Comparison of ENCODE assay signal across 8 cellular contexts in genomic region chr13:73754727-73755292, GRCh38.
DNase-seq lines count a peak whose midpoint lies in the region; ATAC-seq and TF ChIP-seq lines count a peak whose summit lies in the region.

No MANE protein-coding gene starts in this region.

- no peak overlapping the region for H3K4me3 Mint-ChIP-seq in CD4-positive, alpha-beta T cell
- H3K4me3 Mint-ChIP-seq in activated CD8-positive, alpha-beta T cell treated with anti-CD3 and anti-CD28 coated beads, Interleukin-2, amount 10 ng/mL, durations not matched to agents 7 days and 5 days, result no peak overlapping the region

- peak; percentile 60 for ATAC-seq in CD4-positive, alpha-beta T cell (ENCODE audit: poor library complexity)
- ATAC-seq in GM18508 (IDR thresholded peaks at IDR 0.05; ENCODE audit: insufficient read depth, unreplicated experiment), result peak; percentile 78
- ATAC-seq in HG03097 (IDR thresholded peaks at IDR 0.05; ENCODE audit: low FRiP score, unreplicated experiment), result peak; percentile 60
- ATAC-seq in activated CD8-positive, alpha-beta T cell treated with anti-CD3 and anti-CD28 coated beads, Interleukin-2, amount 10 ng/mL, durations not matched to agents 7 days and 5 days, result peak; percentile 63
- peak; percentile 44 to 61 for ATAC-seq in left cardiac atrium
- peak; percentile 74 for ATAC-seq in sciatic nerve

- no peaks in the 10 kb centered on the region for H3K9me3 Mint-ChIP-seq in CD4-positive, alpha-beta T cell
- H3K9me3 Mint-ChIP-seq in activated CD8-positive, alpha-beta T cell treated with anti-CD3 and anti-CD28 coated beads, Interleukin-2, amount 10 ng/mL, durations not matched to agents 7 days and 5 days (ENCODE audit: insufficient read depth), result no peaks in the 10 kb centered on the region

- peak overlapping the region; percentile 21 for H3K27ac Mint-ChIP-seq in CD4-positive, alpha-beta T cell
- peak overlapping the region; percentile 58 for H3K27ac Mint-ChIP-seq in activated CD8-positive, alpha-beta T cell treated with anti-CD3 and anti-CD28 coated beads, Interleukin-2, amount 10 ng/mL, durations not matched to agents 7 days and 5 days

- H3K27me3 Mint-ChIP-seq in CD4-positive, alpha-beta T cell, result no peaks in the 10 kb centered on the region
- no peaks in the 10 kb centered on the region for H3K27me3 Mint-ChIP-seq in activated CD8-positive, alpha-beta T cell treated with anti-CD3 and anti-CD28 coated beads, Interleukin-2, amount 10 ng/mL, durations not matched to agents 7 days and 5 days (ENCODE audit: low read depth)

- TF ChIP-seq CTCF in CD4-positive, alpha-beta T cell (IDR thresholded peaks at IDR 0.05), result peak; percentile 86

- no peaks in the 10 kb centered on the region for H3K9me3 ChIP-seq in CD4-positive, alpha-beta T cell (ENCODE audit: control insufficient read depth, low read length)

- peak in 3 of 10 experiments; percentile 4 to 23 (median 12) for DNase-seq in CD4-positive, alpha-beta T cell
- DNase-seq in NCI-H2171 treated with DMSO at 0.1 percent for 48 hours (lab: John Stamatoyannopoulos, UW) (peak; percentile 78), left cardiac atrium (no peak), sciatic nerve (ENCODE audit: low spot score) (no peak), ecto neural progenitor cell (ENCODE audit: low spot score) (no peak)
- DNase-seq in activated CD8-positive, alpha-beta T cell treated with anti-CD3 and anti-CD28 coated beads, Interleukin-2, amount 10 ng/mL, durations not matched to agents 7 days and 5 days, result peak; percentile 47

- intact Hi-C loops in CD4-positive, alpha-beta T cell (cut with DNase I, micrococcal nuclease), result loop anchor here (1.0 to 10.0 kb wide), 9 partner anchors 11 to 1467 kb away; partner anchors contain the start of gene KLF12 (in 1 of the 2)
- intact Hi-C loops in left cardiac atrium (cut with DNase I), result loop anchor here in 1 of 2 donors (2.0 to 10.0 kb wide), 3 partner anchors 534 to 1500 kb away; no protein-coding TSS in a partner anchor
- intact Hi-C loops in sciatic nerve (cut with DNase I), result no loop called here

- POLR2A ChIA-PET in CD4-positive, alpha-beta T cell (lab: Charles Lee), result interaction anchor here (0.7 to 3.9 kb wide), 3 partner anchors 11 to 532 kb away, joined by 3 to 31 read pairs (median 14); no protein-coding TSS in a partner anchor
- POLR2A ChIA-PET in activated CD8-positive, alpha-beta T cell treated with anti-CD3 and anti-CD28 coated beads, Interleukin-2, amount 10 ng/mL, durations not matched to agents 7 days and 5 days (lab: Charles Lee), result no interaction called here

- CTCF ChIA-PET in CD4-positive, alpha-beta T cell (lab: Charles Lee), result interaction anchor here (1.2 to 1.9 kb wide), 2 partner anchors 9 to 312 kb away, joined by 3 to 4 read pairs; no protein-coding TSS in a partner anchor
- CTCF ChIA-PET in activated CD8-positive, alpha-beta T cell treated with anti-CD3 and anti-CD28 coated beads, Interleukin-2, amount 10 ng/mL, durations not matched to agents 7 days and 5 days (lab: Charles Lee), result interaction anchor here (0.6 to 4.2 kb wide), 8 partner anchors 9 to 533 kb away, joined by 3 to 38 read pairs (median 4); no protein-coding TSS in a partner anchor

- peaks cover 62% of the 10 kb centered on the region for H3K4me1 Mint-ChIP-seq in CD4-positive, alpha-beta T cell (ENCODE audit: low read depth)
- H3K4me1 Mint-ChIP-seq in activated CD8-positive, alpha-beta T cell treated with anti-CD3 and anti-CD28 coated beads, Interleukin-2, amount 10 ng/mL, durations not matched to agents 7 days and 5 days (ENCODE audit: low read depth), result peaks cover 14% of the 10 kb centered on the region

- peaks cover 58% of the 10 kb centered on the region for H3K36me3 Mint-ChIP-seq in CD4-positive, alpha-beta T cell (ENCODE audit: low read depth)
- H3K36me3 Mint-ChIP-seq in activated CD8-positive, alpha-beta T cell treated with anti-CD3 and anti-CD28 coated beads, Interleukin-2, amount 10 ng/mL, durations not matched to agents 7 days and 5 days (ENCODE audit: low read depth), result peaks cover 9% of the 10 kb centered on the region

- H3K27ac ChIP-seq in CD4-positive, alpha-beta T cell (ENCODE audit: low read depth, low read length), result no peak overlapping the region

- no peaks in the 10 kb centered on the region for H3K27me3 ChIP-seq in CD4-positive, alpha-beta T cell (ENCODE audit: control insufficient read depth, insufficient read depth, low read length)

Comparison
In these comparisons a context has a peak if more than half of its experiments do, and no peak if none do; other contexts are left out.
1. DNase-seq: peak in NCI-H2171 treated with DMSO at 0.1 percent for 48 hours (single experiment) and activated CD8-positive, alpha-beta T cell treated with anti-CD3 and anti-CD28 coated beads, Interleukin-2, amount 10 ng/mL, durations not matched to agents 7 days and 5 days (single experiment); none in left cardiac atrium (single experiment), sciatic nerve (single experiment) and ecto neural progenitor cell (single experiment).
2. Peak in every context shown above with its lines, with median percentiles within 50 percentile points of each other: ATAC-seq.